31 cellular contexts compared by ENCODE assay signal in the genomic region with DNA sequence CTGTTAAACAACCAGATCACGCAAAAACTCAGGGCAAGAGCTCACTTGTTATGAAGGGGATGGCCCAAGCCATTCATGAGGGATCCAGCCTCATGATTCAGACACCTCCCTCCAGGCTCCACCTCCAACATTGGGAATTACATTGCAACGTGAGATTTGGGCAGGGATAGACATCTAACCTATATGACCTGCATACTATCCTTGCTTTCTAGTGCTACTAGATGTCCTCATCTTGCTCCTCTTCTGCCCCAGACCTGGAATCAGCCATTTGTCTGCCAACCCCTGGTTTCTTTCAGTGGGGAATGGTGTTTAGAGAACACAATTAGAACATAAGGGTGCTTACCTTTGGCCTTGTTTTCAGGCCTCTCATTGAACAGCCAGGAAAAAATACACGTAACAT.
"Had no signal": no experiment of that assay in that cellular context is flagged by ENCODE, and none has a peak within 500 bp of the region (broad histone marks: within the 10 kb centered on the region; RNA-seq: fewer than 3 reads in every experiment).

No MANE protein-coding gene starts in this region.

- DNase-seq: activated B cell treated with CpG ODN at 0.5 μM for 24 hours; activated CD4-positive, alpha-beta T cell treated with anti-CD3 and anti-CD28 coated beads for 48 hours; activated CD4-positive, alpha-beta T cell treated with anti-CD3 and anti-CD28 coated beads, Interleukin-2, amount 50 U/mL, for 1 hour; activated CD4-positive, alpha-beta T cell treated with anti-CD3 and anti-CD28 coated beads, Interleukin-2, amount 50 U/mL, for 48 hours; activated CD8-positive, alpha-beta memory T cell treated with anti-CD3 and anti-CD28 coated beads, Interleukin-2, amount 10 ng/mL, durations not matched to agents 7 days and 5 days; activated CD8-positive, alpha-beta memory T cell treated with anti-CD3 and anti-CD28 coated beads, Interleukin-2, amount 50 U/mL, for 4 hours; activated CD8-positive, alpha-beta T cell treated with anti-CD3 and anti-CD28 coated beads, Interleukin-2, amount 10 ng/mL, durations not matched to agents 7 days and 5 days; activated effector memory CD4-positive, alpha-beta T cell treated with anti-CD3 and anti-CD28 coated beads, Interleukin-2, amount 50 U/mL, for 16 hours; activated naive CD4-positive, alpha-beta T cell treated with anti-CD3 and anti-CD28 coated beads for 36 hours; activated naive CD8-positive, alpha-beta T cell treated with anti-CD3 and anti-CD28 coated beads for 36 hours; activated naive CD8-positive, alpha-beta T cell treated with anti-CD3 and anti-CD28 coated beads, Interleukin-2, amount 50 U/mL, for 24 hours; activated T-cell treated with anti-CD3 and anti-CD28 coated beads, Interleukin-2, amount 50 U/mL, for 1 hour; activated T-cell treated with anti-CD3 and anti-CD28 coated beads, Interleukin-2, amount 50 U/mL, for 48 hours; adrenal gland; amygdala; aorta; body of pancreas; dorsolateral prefrontal cortex; effector memory CD4-positive, alpha-beta T cell; endodermal cell; erythroblast; gastrocnemius medialis; glutamatergic neuron; heart left ventricle; T-helper 1 cell; T-helper 17 cell; T1000; WERI-Rb-1 had no signal

- H3K36me3 ChIP-seq: adrenal gland, esophagus muscularis mucosa, gastrocnemius medialis, heart left ventricle, WERI-Rb-1 had no signal

- H3K27ac ChIP-seq: adrenal gland, body of pancreas, coronary artery, dorsolateral prefrontal cortex, esophagus muscularis mucosa, foreskin keratinocyte, gastrocnemius medialis, heart left ventricle, WERI-Rb-1 had no signal

- H3K27me3 ChIP-seq: adrenal gland, body of pancreas, gastrocnemius medialis, heart left ventricle had no signal

- H3K9me3 ChIP-seq: adrenal gland, body of pancreas, gastrocnemius medialis had no signal

- H3K4me3 ChIP-seq: adrenal gland, body of pancreas, coronary artery, dorsolateral prefrontal cortex, esophagus muscularis mucosa, gastrocnemius medialis, heart left ventricle had no signal

- H3K4me1 ChIP-seq: adrenal gland, body of pancreas, foreskin keratinocyte, gastrocnemius medialis had no signal
